Comparison of ENCODE assay signal across 19 cellular contexts in genomic region chr1:220331318-220331717, GRCh38. TPM values are rescaled to one million over a fixed set of nuclear protein-coding genes. Genes with fewer than 3 reads are reported as not detected.
DNase-seq lines count a peak whose midpoint lies in the region; ATAC-seq, FAIRE-seq and TF ChIP-seq lines count a peak whose summit lies in the region.
"Had no signal": no experiment of that assay in that cellular context is flagged by ENCODE, and none has a peak within 500 bp of the region (broad histone marks: within the 10 kb centered on the region; RNA-seq: fewer than 3 reads in every experiment).

No MANE protein-coding gene starts in this region.

- in situ Hi-C loops in HepG2 (cut with HindIII; ENCODE audit: extremely low pct_ligation_motif_present, low pct_unique_long_range_greater_than_20kb): no loop called here

- no peak overlapping the region for H3K4me3 Mint-ChIP-seq in brain
- no peak overlapping the region for H3K4me3 Mint-ChIP-seq in stimulated activated naive B cell treated with anti-CD40 and anti-IgM and Interleukin-4, amounts not matched to agents 10 μg/mL and 1 μg/mL and 100 μg/mL, for 72 hours
- H3K4me3 Mint-ChIP-seq: B cell; CD8-positive, alpha-beta T cell; H9; IgD-negative memory B cell had no signal

- H3K9me3 Mint-ChIP-seq in brain: no peaks in the 10 kb centered on the region
- no peaks in the 10 kb centered on the region for H3K9me3 Mint-ChIP-seq in stimulated activated naive B cell treated with anti-CD40 and anti-IgM and Interleukin-4, amounts not matched to agents 10 μg/mL and 1 μg/mL and 100 μg/mL, for 72 hours
- H3K9me3 Mint-ChIP-seq: CD8-positive, alpha-beta T cell; H9; IgD-negative memory B cell had no signal

- no peak for FAIRE-seq in HepG2 (lab: Jason Lieb, UNC)

- no peak overlapping the region for H2AFZ ChIP-seq in HepG2 (ENCODE audit: low read length)

- H3K36me3 ChIP-seq in HepG2 (replicated peaks in 1 of 2; ENCODE audit: control insufficient read depth in 1 of 2, insufficient read depth in 2 of 2, low read length in 2 of 2) (no peaks in the 10 kb centered on the region), right lobe of liver (no peaks in the 10 kb centered on the region), prostate gland (no peaks in the 10 kb centered on the region)
- H3K36me3 ChIP-seq: BLaER1 treated with 17β-estradiol and CSF1 and Interleukin-3, amounts not matched to agents 10 nM and 100 nM had no signal

- H3K9me3 ChIP-seq in HepG2 (ENCODE audit: low read length): no peaks in the 10 kb centered on the region
- no peaks in the 10 kb centered on the region for H3K9me3 ChIP-seq in right lobe of liver
- no peaks in the 10 kb centered on the region for H3K9me3 ChIP-seq in prostate gland
- H3K9me3 ChIP-seq: BLaER1 treated with 17β-estradiol and CSF1 and Interleukin-3, amounts not matched to agents 10 nM and 100 nM had no signal

- TF ChIP-seq CTCF in HepG2 (CRISPR knock-in tag; IDR thresholded peaks at IDR 0.05) (no peak), right lobe of liver (IDR thresholded peaks at IDR 0.05) (no peak), brain (conservative IDR thresholded peaks at IDR 0.05) (no peak), RWPE1 (conservative IDR thresholded peaks at IDR 0.05; ENCODE audit: low read depth) (no peak), prostate gland (IDR thresholded peaks at IDR 0.05) (no peak)

- 36% methylated on average over 1 of the region's 1 CpG for WGBS in HepG2 (ENCODE audit: low lambda C conversion rate)
- 93% methylated on average over 1 of the region's 1 CpG for WGBS in right lobe of liver (ENCODE audit: insufficient coverage, low coverage, low lambda C conversion rate, missing lambda C conversion rate)
- WGBS in prostate gland: 74% methylated on average over 1 of the region's 1 CpG

- no peaks in the 10 kb centered on the region for H4K20me1 ChIP-seq in HepG2 (ENCODE audit: insufficient read depth, low read length)
- H4K20me1 ChIP-seq: BLaER1 treated with 17β-estradiol and CSF1 and Interleukin-3, amounts not matched to agents 10 nM and 100 nM had no signal

- H3K27me3 ChIP-seq in HepG2 (ENCODE audit: control insufficient read depth in 1 of 2, insufficient read depth in 2 of 2, low read length in 2 of 2): peaks cover 0 to 3% of the 10 kb centered on the region in 2 experiments; a peak in 1 of 5 replicates
- no peaks in the 10 kb centered on the region for H3K27me3 ChIP-seq in right lobe of liver
- no peaks in the 10 kb centered on the region for H3K27me3 ChIP-seq in prostate gland (replicated peaks; ENCODE audit: insufficient read depth)
- H3K27me3 ChIP-seq: BLaER1 treated with 17β-estradiol and CSF1 and Interleukin-3, amounts not matched to agents 10 nM and 100 nM had no signal

- no peaks in the 10 kb centered on the region for H3K79me2 ChIP-seq in HepG2 (ENCODE audit: insufficient read depth, low read length)

- no peak overlapping the region for H3K4me3 ChIP-seq in HepG2 (replicated peaks in 1 of 3; ENCODE audit: insufficient read depth in 1 of 3, low read depth in 2 of 3, low read length in 3 of 3)
- H3K4me3 ChIP-seq in right lobe of liver: no peak overlapping the region
- H3K4me3 ChIP-seq in prostate gland: no peak overlapping the region
- H3K4me3 ChIP-seq: BLaER1 treated with 17β-estradiol and CSF1 and Interleukin-3, amounts not matched to agents 10 nM and 100 nM had no signal

- no peaks in the 10 kb centered on the region for H3K36me3 Mint-ChIP-seq in brain
- H3K36me3 Mint-ChIP-seq in stimulated activated naive B cell treated with anti-CD40 and anti-IgM and Interleukin-4, amounts not matched to agents 10 μg/mL and 1 μg/mL and 100 μg/mL, for 72 hours: no peaks in the 10 kb centered on the region
- H3K36me3 Mint-ChIP-seq: CD8-positive, alpha-beta T cell; IgD-negative memory B cell had no signal

- peaks cover 3% of the 10 kb centered on the region for H3K27me3 Mint-ChIP-seq in brain
- H3K27me3 Mint-ChIP-seq in stimulated activated naive B cell treated with anti-CD40 and anti-IgM and Interleukin-4, amounts not matched to agents 10 μg/mL and 1 μg/mL and 100 μg/mL, for 72 hours: peaks cover 0 to 7% of the 10 kb centered on the region in 2 donors
- H3K27me3 Mint-ChIP-seq: IgD-negative memory B cell had no signal

- H3K4me1 ChIP-seq in HepG2 (ENCODE audit: insufficient read depth, low read length): no peaks in the 10 kb centered on the region
- no peaks in the 10 kb centered on the region for H3K4me1 ChIP-seq in right lobe of liver
- H3K4me1 ChIP-seq in prostate gland (replicated peaks): no peaks in the 10 kb centered on the region

- no TSS peak for BruUV-seq in HepG2 (replicated peaks; lab: Mats Ljungman, UMichigan)

- H3K4me1 Mint-ChIP-seq in brain: peaks cover 34% of the 10 kb centered on the region
- H3K4me1 Mint-ChIP-seq in stimulated activated naive B cell treated with anti-CD40 and anti-IgM and Interleukin-4, amounts not matched to agents 10 μg/mL and 1 μg/mL and 100 μg/mL, for 72 hours: no peaks in the 10 kb centered on the region
- H3K4me1 Mint-ChIP-seq: B cell had no signal

- POLR2A ChIA-PET in HepG2 (lab: Yijun Ruan, JAX): no interaction called here
- POLR2A ChIA-PET in RWPE1 (lab: Yijun Ruan, JAX; ENCODE audit: low non-redundant PET): no interaction called here

- intact Hi-C loops in HepG2 (cut with micrococcal nuclease; ENCODE audit: unreplicated experiment) (no loop called here), right lobe of liver (cut with DNase I) (no loop called here), prostate gland (cut with DNase I) (no loop called here)

- no peak for TF ChIP-seq RAD21 in HepG2 (CRISPR knock-in tag; IDR thresholded peaks at IDR 0.05)

- H3K27ac ChIP-seq in HepG2 (ENCODE audit: extremely low read length, insufficient read depth, low read length): no peak overlapping the region
- H3K27ac ChIP-seq in right lobe of liver: no peak overlapping the region
- no peak overlapping the region for H3K27ac ChIP-seq in RWPE1
- H3K27ac ChIP-seq in prostate gland: no peak overlapping the region
- H3K27ac ChIP-seq: 22Rv1; BLaER1 treated with 17β-estradiol and CSF1 and Interleukin-3, amounts not matched to agents 10 nM and 100 nM; HL-60 had no signal

- H3K4me2 ChIP-seq in HepG2 (ENCODE audit: low read depth, low read length): no peak overlapping the region
- H3K4me2 ChIP-seq: BLaER1 treated with 17β-estradiol and CSF1 and Interleukin-3, amounts not matched to agents 10 nM and 100 nM had no signal

- TF ChIP-seq POLR2A in HepG2 (IDR thresholded peaks at IDR 0.05; ENCODE audit: insufficient read depth in 1 of 2, low read depth in 2 of 2, low read length in 2 of 2): no peak
- TF ChIP-seq POLR2A in right lobe of liver (IDR thresholded peaks at IDR 0.05): no peak
- no peak for TF ChIP-seq POLR2A in prostate gland (IDR thresholded peaks at IDR 0.05)

- ATAC-seq in HepG2 (no peak), right lobe of liver (no peak), HG02938 (IDR thresholded peaks at IDR 0.05; ENCODE audit: unreplicated experiment) (no peak)
- no peak for ATAC-seq in stimulated activated naive B cell treated with anti-CD40 and anti-IgM and Interleukin-4, amounts not matched to agents 10 μg/mL and 1 μg/mL and 100 μg/mL, for 72 hours (replicated peaks)
- ATAC-seq: CD8-positive, alpha-beta T cell had no signal

- DNase-seq in HepG2 (ENCODE audit: low spot score): no peak
- no peak for DNase-seq in right lobe of liver
- DNase-seq in stimulated activated naive B cell treated with anti-CD40 and anti-IgM and Interleukin-4, amounts not matched to agents 10 μg/mL and 1 μg/mL and 100 μg/mL, for 72 hours: no peak
- no peak for DNase-seq in RWPE1 (ENCODE audit: low spot score)
- no peak for DNase-seq in prostate gland (ENCODE audit: low spot score)
- DNase-seq: Calu3; CD8-positive, alpha-beta T cell; DMS79 treated with DMSO at 0.1 percent for 48 hours; GF-D8; GOT3; H9; KG1 had no signal

- no peak overlapping the region for H3K9ac ChIP-seq in HepG2 (ENCODE audit: insufficient read depth, low read depth, low read length)
- H3K9ac ChIP-seq: BLaER1 treated with 17β-estradiol and CSF1 and Interleukin-3, amounts not matched to agents 10 nM and 100 nM had no signal

- CTCF ChIA-PET in HepG2 (lab: Yijun Ruan, JAX; ENCODE audit: low intra/inter-chr PET ratio, low total read pairs) (no interaction called here), RWPE1 (lab: Yijun Ruan, JAX) (interaction anchor here (0.6 to 1.1 kb wide), 4 partner anchors 50 to 183 kb away, joined by 3 to 4 read pairs (median 3); no protein-coding TSS in a partner anchor)

- no peak for TF ChIP-seq EP300 in HepG2 (IDR thresholded peaks at IDR 0.05; ENCODE audit: low read depth in 2 of 2, low read length in 2 of 2)
- TF ChIP-seq EP300 in HepG2 (CRISPR knock-in tag; IDR thresholded peaks at IDR 0.05; ENCODE audit: borderline replicate concordance): no peak

- peak overlapping the region in 4 of 5 experiments; percentile 25 to 89 (median 60) for H3K27ac Mint-ChIP-seq in brain
- H3K27ac Mint-ChIP-seq in stimulated activated naive B cell treated with anti-CD40 and anti-IgM and Interleukin-4, amounts not matched to agents 10 μg/mL and 1 μg/mL and 100 μg/mL, for 72 hours: peak overlapping the region; percentile 11
- H3K27ac Mint-ChIP-seq: B cell; CD8-positive, alpha-beta T cell; H9; IgD-negative memory B cell had no signal

RNA-seq across cellular contexts. Expression of gene RAB3GAP2, which starts 59.1 kb away (rescaled TPM):
- total RNA-seq in HepG2 (2016; rRNA removed; fragmentation: Illumina TruSeq; extraction: Trizol) (25.0 and 34.2 TPM in 2 replicates), right lobe of liver (10 to 100 TPM; 13.3 to 20.4 (median 18.4) TPM), prostate gland (10 to 100 TPM; 17.6 to 20.7 TPM)
- 3.0 and 4.3 TPM in 2 replicates for total RNA-seq in HepG2 (2016; cell fraction: cytosol; rRNA removed; fragmentation: Illumina TruSeq; extraction: Trizol; ENCODE audit: low read depth)
- total RNA-seq in HepG2 (2016; cell fraction: insoluble cytoplasmic fraction; rRNA removed; fragmentation: Illumina TruSeq; extraction: Trizol): 23.7 and 27.2 TPM in 2 replicates
- 7.6 and 8.8 TPM in 2 replicates for total RNA-seq in HepG2 (2016; cell fraction: membrane; rRNA removed; fragmentation: Illumina TruSeq; extraction: Trizol)
- total RNA-seq in HepG2 (2016; cell fraction: nucleus; rRNA removed; fragmentation: Illumina TruSeq; extraction: Trizol): 32.3 and 37.1 TPM in 2 replicates
- polyA plus RNA-seq in HepG2 (2011; rRNA removed) (16.2 and 22.6 TPM in 2 replicates), brain (ENCODE audit: insufficient read depth, low read depth, low replicate concordance) (7.1 TPM)
- polyA plus RNA-seq in HepG2 (2011; cell fraction: cytosol; rRNA removed): 7.8 and 9.2 TPM in 2 replicates
- 18.5 and 18.9 TPM in 2 replicates for polyA plus RNA-seq in HepG2 (2011; cell fraction: nucleus; rRNA removed)
- 14.1 and 15.5 TPM in 2 replicates for polyA plus RNA-seq in HepG2 (2012)
- polyA plus RNA-seq in HepG2 (2016; cell fraction: cytosol; fragmentation: Illumina TruSeq; extraction: Trizol; ENCODE audit: low read depth): 0.96 and 1.1 TPM in 2 replicates
- polyA plus RNA-seq in HepG2 (2016; cell fraction: insoluble cytoplasmic fraction; fragmentation: Illumina TruSeq; extraction: Trizol; ENCODE audit: low read depth): 13.9 and 14.7 TPM in 2 replicates
- 2.2 and 2.5 TPM in 2 replicates for polyA plus RNA-seq in HepG2 (2016; cell fraction: membrane; fragmentation: Illumina TruSeq; extraction: Trizol; ENCODE audit: low read depth)
- polyA plus RNA-seq in HepG2 (2016; cell fraction: nucleus; fragmentation: Illumina TruSeq; extraction: Trizol; ENCODE audit: insufficient read depth, low read depth): 29.6 and 30.6 TPM in 2 replicates
- polyA minus RNA-seq in HepG2 (2011; rRNA and poly(A)+ RNA removed; ENCODE audit: low replicate concordance): 66.6 and 87.3 TPM in 2 replicates
- polyA minus RNA-seq in HepG2 (2011; cell fraction: cytosol; rRNA and poly(A)+ RNA removed): 24.9 and 27.7 TPM in 2 replicates
- 47.5 and 55.6 TPM in 2 replicates for polyA minus RNA-seq in HepG2 (2011; cell fraction: nucleus; rRNA and poly(A)+ RNA removed)
